In the genomic region with DNA sequence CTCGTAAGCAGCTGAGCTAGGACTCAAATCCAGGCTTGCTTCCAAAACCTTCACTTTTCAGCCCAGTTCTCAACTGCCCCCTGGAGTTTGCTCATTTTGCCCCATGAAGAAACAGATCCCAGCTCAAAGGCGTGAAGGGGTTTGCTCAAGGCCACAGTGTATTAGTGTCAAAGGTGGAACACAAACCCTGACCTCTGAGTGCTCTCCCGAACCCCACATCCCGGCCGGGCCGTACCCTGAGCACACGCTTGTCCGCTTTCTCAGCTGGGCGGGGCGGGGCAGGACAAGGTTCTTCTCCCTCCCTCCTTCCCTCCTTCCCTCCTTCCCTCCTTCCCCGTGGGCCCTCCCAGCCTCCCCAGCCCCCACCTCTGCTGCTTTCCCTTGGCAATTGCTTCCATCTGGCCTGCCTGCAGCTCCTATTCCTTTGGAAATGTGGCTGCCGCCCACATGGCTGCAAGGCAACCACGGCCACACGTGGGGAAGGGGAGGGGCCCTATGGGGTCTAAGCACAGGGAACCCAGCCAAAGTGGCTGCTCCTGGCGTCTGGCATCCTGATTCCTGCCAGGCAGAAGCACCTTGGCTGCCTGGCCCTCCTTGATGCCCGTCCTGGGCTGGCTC, we compare ENCODE assay signal across 8 cellular contexts. TPM values are rescaled to one million over a fixed set of nuclear protein-coding genes. Genes with fewer than 3 reads are reported as not detected.
DNase-seq lines count a peak whose midpoint lies in the region; TF ChIP-seq lines count a peak whose summit lies in the region.

No MANE protein-coding gene starts in this region.

- H3K27ac Mint-ChIP-seq in activated naive CD4-positive, alpha-beta T cell treated with anti-CD3 and anti-CD28 coated beads, Interleukin-2, amount 10 ng/mL, durations not matched to agents 7 days and 5 days, result no peak overlapping the region

- H3K36me3 ChIP-seq in hepatocyte (replicated peaks; ENCODE audit: insufficient read depth, low read depth) (no peaks in the 10 kb centered on the region), stomach (no peaks in the 10 kb centered on the region)

- H3K27ac ChIP-seq in HL-60 (replicated peaks) (peak overlapping the region; percentile 83), hepatocyte (peak overlapping the region; percentile 51), stomach (peak overlapping the region in 4 of 5 donors; percentile 24 to 87 (median 55))

- TF ChIP-seq POLR2A in stomach (IDR thresholded peaks at IDR 0.05), result no peak

- in situ Hi-C loops in astrocyte of the spinal cord (cut with HindIII; ENCODE audit: low sequenced_read_pairs), result no loop called here

- 54% methylated on average over 6 of the region's 16 CpGs for WGBS in hepatocyte (ENCODE audit: low lambda C conversion rate, missing lambda C conversion rate)
- WGBS in stomach, 5 donors, result 42 to 51% (median 47%) methylated on average over 15 to 16 of the region's 16 CpGs

- H4K20me1 ChIP-seq in hepatocyte (ENCODE audit: insufficient read depth, poor library complexity, severe bottlenecking), result no peaks in the 10 kb centered on the region

- H3K27me3 ChIP-seq in HL-60 (ENCODE audit: insufficient read depth, poor library complexity, severe bottlenecking), result no peaks in the 10 kb centered on the region
- H3K27me3 ChIP-seq in hepatocyte, result no peaks in the 10 kb centered on the region
- H3K27me3 ChIP-seq in stomach, result no peaks in the 10 kb centered on the region

- no peaks in the 10 kb centered on the region for H3K9me3 Mint-ChIP-seq in activated naive CD4-positive, alpha-beta T cell treated with anti-CD3 and anti-CD28 coated beads, Interleukin-2, amount 10 ng/mL, durations not matched to agents 7 days and 5 days

- no peaks in the 10 kb centered on the region for H3K9me2 ChIP-seq in hepatocyte (replicated peaks; ENCODE audit: insufficient read depth)

- peak overlapping the region; percentile 56 for H3K4me2 ChIP-seq in hepatocyte

- TF ChIP-seq EP300 in stomach (IDR thresholded peaks at IDR 0.05), result no peak

- H3K4me1 ChIP-seq in hepatocyte (ENCODE audit: insufficient read depth), result peaks cover 39% of the 10 kb centered on the region
- H3K4me1 ChIP-seq in stomach, result peaks cover 29 to 70% (median 49%) of the 10 kb centered on the region in 4 donors

- no peaks in the 10 kb centered on the region for H3K27me3 Mint-ChIP-seq in activated naive CD4-positive, alpha-beta T cell treated with anti-CD3 and anti-CD28 coated beads, Interleukin-2, amount 10 ng/mL, durations not matched to agents 7 days and 5 days

- CTCF ChIA-PET in activated naive CD4-positive, alpha-beta T cell treated with anti-CD3 and anti-CD28 coated beads, Interleukin-2, amount 10 ng/mL, durations not matched to agents 7 days and 5 days (lab: Charles Lee), result interaction anchor here (3.7 kb wide), 1 partner anchor 49 kb away, joined by 13 read pairs; no protein-coding TSS in a partner anchor

- peaks cover 55% of the 10 kb centered on the region for H3K79me2 ChIP-seq in hepatocyte

- DNase-seq in HL-60 (ENCODE audit: low read depth in 1 of 2, low spot score in 1 of 2) (no peak), astrocyte of the spinal cord (ENCODE audit: low read depth, low spot score) (peak; percentile 33), hepatocyte (ENCODE audit: low spot score) (peak; percentile 73), stomach (no peak), NCI-H187 treated with DMSO at 0.1 percent for 48 hours (lab: John Stamatoyannopoulos, UW) (no peak), T-helper 9 cell (no peak), germinal center (ENCODE audit: low spot score) (no peak)
- no peak for DNase-seq in activated naive CD4-positive, alpha-beta T cell treated with anti-CD3 and anti-CD28 coated beads, Interleukin-2, amount 10 ng/mL, durations not matched to agents 7 days and 5 days

- H3K4me1 Mint-ChIP-seq in activated naive CD4-positive, alpha-beta T cell treated with anti-CD3 and anti-CD28 coated beads, Interleukin-2, amount 10 ng/mL, durations not matched to agents 7 days and 5 days, result peaks cover 15% of the 10 kb centered on the region

- no peak overlapping the region for H3K4me3 Mint-ChIP-seq in activated naive CD4-positive, alpha-beta T cell treated with anti-CD3 and anti-CD28 coated beads, Interleukin-2, amount 10 ng/mL, durations not matched to agents 7 days and 5 days

- intact Hi-C loops in stomach (cut with DNase I; ENCODE audit: low total_unique reads), result no loop called here

- H3K9me3 ChIP-seq in hepatocyte (ENCODE audit: low read depth) (no peaks in the 10 kb centered on the region), stomach (no peaks in the 10 kb centered on the region)

- H3K4me3 ChIP-seq in HL-60 (replicated peaks; ENCODE audit: insufficient read depth, low read length) (no peak overlapping the region), astrocyte of the spinal cord (ENCODE audit: low read depth, low read length) (no peak overlapping the region), hepatocyte (no peak overlapping the region), stomach (peak overlapping the region in 1 of 4 donors; percentile 0)

- peaks cover 1% of the 10 kb centered on the region for H3K36me3 Mint-ChIP-seq in activated naive CD4-positive, alpha-beta T cell treated with anti-CD3 and anti-CD28 coated beads, Interleukin-2, amount 10 ng/mL, durations not matched to agents 7 days and 5 days

- no peak overlapping the region for H2AFZ ChIP-seq in hepatocyte

- TF ChIP-seq CTCF in HL-60 (IDR thresholded peaks at IDR 0.05; ENCODE audit: insufficient read depth, low read length) (no peak), astrocyte of the spinal cord (IDR thresholded peaks at IDR 0.05; ENCODE audit: low read depth, low read length) (peak; percentile 15), hepatocyte (IDR thresholded peaks at IDR 0.05; ENCODE audit: poor library complexity) (no peak), stomach (IDR thresholded peaks at IDR 0.05) (no peak)

RNA-seq across cellular contexts. Expression of gene ST3GAL4, which starts 4.1 kb away (rescaled TPM):
- total RNA-seq in hepatocyte, result 25.2 and 31.5 TPM in 2 replicates
- 31.0 and 33.5 TPM in 2 replicates for polyA plus RNA-seq in hepatocyte
- total RNA-seq in stomach, result 10 to 100 TPM in 3 of 5 donors, 1 to 10 TPM in 1, not detected in 1; 9.9 to 31.0 (median 18.4) TPM
- 10 to 100 TPM; 12.5 to 26.0 (median 15.7) TPM for polyA plus RNA-seq in stomach

RNA-seq across cellular contexts. Expression of gene DCPS, which starts 55.7 kb away (rescaled TPM):
- 6.5 and 6.9 TPM in 2 replicates for total RNA-seq in hepatocyte
- polyA plus RNA-seq in hepatocyte, result 16.8 and 25.6 TPM in 2 replicates
- 10 to 100 TPM in 2 of 5 donors, 1 to 10 TPM in 3; 1.8 to 60.3 (median 5.9) TPM for total RNA-seq in stomach
- 10 to 100 TPM; 10.5 to 21.2 (median 14.7) TPM for polyA plus RNA-seq in stomach

Comparison
In these comparisons a context has a peak if more than half of its experiments do, and no peak if none do; other contexts are left out.
1. DNase-seq: peak in astrocyte of the spinal cord (single experiment) and hepatocyte (single experiment); none in HL-60 (0 of 2), stomach (single experiment), NCI-H187 treated with DMSO at 0.1 percent for 48 hours (single experiment), T-helper 9 cell (single experiment), germinal center (single experiment) and activated naive CD4-positive, alpha-beta T cell treated with anti-CD3 and anti-CD28 coated beads, Interleukin-2, amount 10 ng/mL, durations not matched to agents 7 days and 5 days (single experiment).
2. Peak in every context shown above with its lines, with median percentiles within 50 percentile points of each other: H3K27ac ChIP-seq.